ENCODE assay signal across 14 cellular contexts in the genomic region with DNA sequence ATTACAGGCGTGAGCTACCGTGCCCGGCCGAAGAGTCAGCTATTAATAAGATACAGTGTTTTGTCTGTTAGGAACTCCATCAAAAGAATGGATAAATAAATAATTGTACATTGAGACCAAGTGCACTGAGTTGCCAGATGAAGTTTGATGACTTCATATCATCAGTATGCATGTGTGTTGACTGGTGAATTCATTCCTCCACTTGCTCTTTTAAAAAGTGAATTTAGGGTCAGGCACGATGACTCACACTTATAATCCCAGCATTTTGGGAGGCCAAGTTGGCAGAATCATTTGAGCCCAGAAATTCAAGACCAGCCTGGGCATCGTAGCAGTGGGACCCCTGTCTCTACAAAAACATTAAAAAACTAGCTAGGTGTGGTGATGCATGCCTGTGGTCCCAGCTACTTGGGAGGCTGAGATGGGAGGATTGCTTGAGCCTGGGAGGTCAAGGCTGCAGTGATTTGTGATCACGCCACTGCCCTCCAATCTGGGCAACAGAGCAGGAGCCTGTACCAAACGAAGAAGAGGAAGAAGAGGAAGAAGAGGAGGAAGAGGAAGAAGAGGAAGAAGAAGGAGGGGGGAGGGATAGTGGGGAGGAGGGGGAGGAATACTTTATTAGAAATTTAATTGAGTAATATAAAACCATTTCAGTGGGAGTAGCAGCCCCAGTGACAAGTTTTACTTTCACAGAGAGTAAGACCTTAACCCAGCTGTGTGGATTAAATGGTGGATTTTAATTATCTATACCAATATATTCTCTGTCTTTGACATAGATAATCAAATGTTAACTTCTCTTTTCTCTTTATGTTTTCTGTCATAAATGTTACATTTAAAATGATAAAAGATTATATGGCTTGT.
DNase-seq lines count a peak whose midpoint lies in the region; ATAC-seq and TF ChIP-seq lines count a peak whose summit lies in the region.
"Had no signal": no experiment of that assay in that cellular context is flagged by ENCODE, and none has a peak within 500 bp of the region (broad histone marks: within the 10 kb centered on the region; RNA-seq: fewer than 3 reads in every experiment).

No MANE protein-coding gene starts in this region.

- TF ChIP-seq CTCF in AG04449 (IDR thresholded peaks at IDR 0.05; ENCODE audit: insufficient read depth, low read length, missing control alignments) (no peak), HFF-Myc (IDR thresholded peaks at IDR 0.05; ENCODE audit: low read depth, low read length, missing control alignments) (no peak), foreskin keratinocyte (conservative IDR thresholded peaks at IDR 0.05) (no peak), lower leg skin (IDR thresholded peaks at IDR 0.05) (no peak), type B pancreatic cell (conservative IDR thresholded peaks at IDR 0.05) (no peak)

- H3K27ac Mint-ChIP-seq in type B pancreatic cell, result no peak overlapping the region
- H3K27ac Mint-ChIP-seq: activated T-helper 1 cell treated with anti-CD3 and anti-CD28 coated beads, Interleukin-12 subunit alpha, Interleukin-12 subunit beta, Interleukin-2, Interleukin-4 antibody, amounts not matched to agents 30 ng/mL and 10 ng/mL and 1 ng/mL, durations not matched to agents 14 hours and 24 hours and 36 hours had no signal

- H3K36me3 Mint-ChIP-seq in type B pancreatic cell, result peaks cover 14% of the 10 kb centered on the region

- no peak for TF ChIP-seq POLR2A in lower leg skin (IDR thresholded peaks at IDR 0.05)

- H3K4me1 ChIP-seq in foreskin keratinocyte, result peaks cover 5% of the 10 kb centered on the region
- H3K4me1 ChIP-seq: BE2C, vagina had no signal

- no peaks in the 10 kb centered on the region for H3K27me3 ChIP-seq in foreskin keratinocyte
- H3K27me3 ChIP-seq: BE2C, vagina had no signal

- CTCF ChIA-PET in AG04449 (lab: Yijun Ruan, JAX), result no interaction called here

- ATAC-seq in foreskin keratinocyte (peak; percentile 61), HG02884 (IDR thresholded peaks at IDR 0.05; ENCODE audit: unreplicated experiment) (no peak), GM18519 (IDR thresholded peaks at IDR 0.05; ENCODE audit: low FRiP score, unreplicated experiment) (no peak)

- intact Hi-C loops in lower leg skin (cut with DNase I; ENCODE audit: low total_unique reads), result no loop called here

- H3K4me3 ChIP-seq in AG04449 (ENCODE audit: low read depth, low read length) (no peak overlapping the region), HFF-Myc (replicated peaks; ENCODE audit: low read depth, low read length) (no peak overlapping the region), lower leg skin (ENCODE audit: low read depth, poor library complexity, severe bottlenecking) (no peak overlapping the region)
- H3K4me3 ChIP-seq: vagina had no signal

- POLR2A ChIA-PET in AG04449 (lab: Yijun Ruan, JAX), result no interaction called here

- WGBS in lower leg skin, 2 donors, result 91 to 94% methylated on average over 8 of the region's 8 CpGs

- no peaks in the 10 kb centered on the region for H3K9me3 Mint-ChIP-seq in type B pancreatic cell

- H3K27ac ChIP-seq in foreskin keratinocyte, result no peak overlapping the region
- H3K27ac ChIP-seq: vagina had no signal

- no peak overlapping the region for H3K4me3 Mint-ChIP-seq in type B pancreatic cell
- H3K4me3 Mint-ChIP-seq: activated T-helper 1 cell treated with anti-CD3 and anti-CD28 coated beads, Interleukin-12 subunit alpha, Interleukin-12 subunit beta, Interleukin-2, Interleukin-4 antibody, amounts not matched to agents 30 ng/mL and 10 ng/mL and 1 ng/mL, durations not matched to agents 14 hours and 24 hours and 36 hours had no signal

- H3K27me3 Mint-ChIP-seq in type B pancreatic cell, result no peaks in the 10 kb centered on the region

- H3K4me1 Mint-ChIP-seq in type B pancreatic cell (ENCODE audit: unreplicated experiment), result no peaks in the 10 kb centered on the region

- DNase-seq in AG04449 (ENCODE audit: low read depth, low spot score), result peak; percentile 44
- peak; percentile 12 for DNase-seq in HFF-Myc (ENCODE audit: extremely low read depth, low read depth)
- DNase-seq in amniotic epithelial cell (ENCODE audit: low read depth), result peak; percentile 58
- peak; percentile 25 to 73 for DNase-seq in foreskin keratinocyte
- no peak for DNase-seq in lower leg skin (ENCODE audit: low spot score in 2 of 2)
- no peak for DNase-seq in type B pancreatic cell (ENCODE audit: extremely low spot score, unreplicated experiment)
- DNase-seq: aorta, BE2C, midbrain, NCI-H2081 treated with DMSO at 0.1 percent for 48 hours had no signal

Comparison
In these comparisons a context has a peak if more than half of its experiments do, and no peak if none do; other contexts are left out.
1. DNase-seq: peak in AG04449 (single experiment), HFF-Myc (single experiment), amniotic epithelial cell (single experiment) and foreskin keratinocyte (2 of 2); none in lower leg skin (0 of 2) and type B pancreatic cell (single experiment).